In the genomic region with DNA sequence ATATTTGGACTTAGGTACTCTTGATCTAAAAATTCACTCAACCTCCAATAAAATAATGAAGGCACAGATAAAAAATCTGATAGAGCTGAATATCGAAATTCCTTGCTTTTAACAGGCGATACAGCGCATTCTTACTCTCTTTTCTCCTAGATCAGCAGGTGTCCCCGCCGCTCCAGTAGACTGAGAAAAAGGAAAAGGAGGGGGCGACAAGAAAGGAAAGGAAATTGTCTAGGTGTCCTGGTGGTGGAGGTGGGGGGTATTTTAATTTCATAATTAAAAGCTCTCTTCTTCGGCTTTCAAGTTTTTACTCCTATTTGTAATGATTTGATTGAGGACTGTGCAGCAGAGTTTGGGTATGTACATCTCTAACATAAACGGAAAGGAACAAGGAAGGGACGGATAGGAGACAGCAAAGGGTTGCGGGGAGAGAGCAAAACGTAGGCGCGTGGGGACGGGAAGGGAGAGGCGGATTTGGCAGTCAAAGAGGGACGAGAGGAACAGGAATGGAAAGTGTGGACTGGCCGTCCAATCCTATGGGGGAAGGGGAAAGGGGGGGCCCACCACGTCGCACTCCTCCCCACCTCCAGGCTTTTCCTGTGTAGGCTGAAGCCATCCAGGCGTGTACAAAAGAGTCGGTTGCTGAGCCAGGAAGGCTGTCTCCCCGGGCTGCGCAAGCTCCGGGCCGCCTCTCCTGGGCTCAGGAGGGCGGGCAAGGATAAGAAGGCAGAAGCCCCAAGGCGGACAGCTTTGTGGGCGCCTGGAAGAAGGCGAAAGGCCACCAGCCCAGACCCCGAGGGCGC, we compare ENCODE assay signal across 8 cellular contexts. TPM values are rescaled to one million over a fixed set of nuclear protein-coding genes. Genes with fewer than 3 reads are reported as not detected.
DNase-seq lines count a peak whose midpoint lies in the region; ATAC-seq and TF ChIP-seq lines count a peak whose summit lies in the region.

No MANE protein-coding gene starts in this region.

- ATAC-seq in GM19023 (IDR thresholded peaks at IDR 0.05; ENCODE audit: unreplicated experiment), result peak; percentile 32
- ATAC-seq in HG03139 (IDR thresholded peaks at IDR 0.05; ENCODE audit: unreplicated experiment), result peak; percentile 26

- intact Hi-C loops in esophagus muscularis mucosa (cut with DNase I), result loop anchor here (5.0 kb wide), 1 partner anchor 112 kb away; no protein-coding TSS in a partner anchor

- no peaks in the 10 kb centered on the region for H3K36me3 ChIP-seq in esophagus muscularis mucosa
- no peaks in the 10 kb centered on the region for H3K36me3 ChIP-seq in stomach smooth muscle (ENCODE audit: control insufficient read depth in 2 of 2, insufficient read depth in 2 of 2, low read length in 2 of 2)

- peaks cover 10 to 43% (median 33%) of the 10 kb centered on the region in 4 donors for H3K4me1 ChIP-seq in esophagus muscularis mucosa
- peaks cover 3% of the 10 kb centered on the region for H3K4me1 ChIP-seq in stomach smooth muscle (ENCODE audit: control insufficient read depth, insufficient read depth, low read length)

- H3K9me3 ChIP-seq in esophagus muscularis mucosa (no peaks in the 10 kb centered on the region), stomach smooth muscle (ENCODE audit: control insufficient read depth in 2 of 2, low read length in 2 of 2) (no peaks in the 10 kb centered on the region)

- DNase-seq in NCI-H2171 treated with DMSO at 0.1 percent for 48 hours (lab: John Stamatoyannopoulos, UW) (peak; percentile 76), esophagus muscularis mucosa (ENCODE audit: extremely low spot score) (peak; percentile 96), mucosa of gallbladder (ENCODE audit: low spot score) (peak; percentile 75)
- DNase-seq in activated CD4-positive, alpha-beta T cell treated with anti-CD3 and anti-CD28 coated beads, Interleukin-2, amount 50 U/mL, for 48 hours, result peak; percentile 39 to 54

- H3K27me3 ChIP-seq in esophagus muscularis mucosa (no peaks in the 10 kb centered on the region), stomach smooth muscle (ENCODE audit: control insufficient read depth in 1 of 2, insufficient read depth in 2 of 2, low read length in 2 of 2) (no peaks in the 10 kb centered on the region)

- WGBS in esophagus muscularis mucosa, result 3% methylated on average over 30 of the region's 31 CpGs

- TF ChIP-seq EP300 in esophagus muscularis mucosa (IDR thresholded peaks at IDR 0.05), result no peak

- H3K4me3 ChIP-seq in esophagus muscularis mucosa (peak overlapping the region; percentile 88 to 97 (median 92)), stomach smooth muscle (ENCODE audit: low read length in 2 of 2) (peak overlapping the region; percentile 72 to 92)

- TF ChIP-seq CTCF in C4-2B (conservative IDR thresholded peaks at IDR 0.05) (no peak; the same call in 1 of the 2 replicates), esophagus muscularis mucosa (IDR thresholded peaks at IDR 0.05) (peak in 2 of 3 experiments; percentile 13 to 34)

- H3K27ac ChIP-seq in C4-2B (peak overlapping the region; percentile 92), esophagus muscularis mucosa (replicated peaks in 1 of 4) (peak overlapping the region; percentile 99 to 100 (median 99)), stomach smooth muscle (ENCODE audit: low read length) (peak overlapping the region; percentile 98)

- peak; percentile 49 for TF ChIP-seq POLR2A in esophagus muscularis mucosa (IDR thresholded peaks at IDR 0.05; ENCODE audit: low read depth)

- H3K9ac ChIP-seq in stomach smooth muscle (ENCODE audit: low read length in 2 of 2), result peak overlapping the region; percentile 98 to 99

RNA-seq across cellular contexts. Expression of gene HECTD2, which starts 0.9 kb away (rescaled TPM):
- total RNA-seq in esophagus muscularis mucosa (10 to 100 TPM; 18.2 to 29.5 (median 21.5) TPM), mucosa of gallbladder (12.0 TPM)

Comparison
In these comparisons a context has a peak if more than half of its experiments do, and no peak if none do; other contexts are left out.
1. Peak in every context shown above with its lines: DNase-seq, ATAC-seq, H3K4me3 ChIP-seq and H3K27ac ChIP-seq.